8 cellular contexts compared by ENCODE assay signal in genomic region chr12:71694099-71694820, GRCh38. TPM values are rescaled to one million over a fixed set of nuclear protein-coding genes. Genes with fewer than 3 reads are reported as not detected.
DNase-seq lines count a peak whose midpoint lies in the region; ATAC-seq and TF ChIP-seq lines count a peak whose summit lies in the region.

No MANE protein-coding gene starts in this region.

- H3K4me3 ChIP-seq in RWPE2 (ENCODE audit: severe bottlenecking) (no peak overlapping the region), neuronal stem cell (ENCODE audit: low read length in 2 of 2) (no peak overlapping the region)

- H3K4me1 ChIP-seq in RWPE2 (ENCODE audit: insufficient read depth, poor library complexity, severe bottlenecking) (no peaks in the 10 kb centered on the region), neuronal stem cell (ENCODE audit: control insufficient read depth in 2 of 2, insufficient read depth in 1 of 2, low read depth in 1 of 2, low read length in 2 of 2) (peaks cover 0 to 1% of the 10 kb centered on the region in 2 donors)

- H3K4ac ChIP-seq in neuronal stem cell (ENCODE audit: low read length), result no peak overlapping the region

- no peaks in the 10 kb centered on the region for H3K79me1 ChIP-seq in neuronal stem cell (ENCODE audit: low read depth, low read length)

- H3K4me2 ChIP-seq in neuronal stem cell (ENCODE audit: insufficient read depth, low read length, poor library complexity, severe bottlenecking), result no peak overlapping the region

- H3K27ac ChIP-seq in RWPE2 (ENCODE audit: poor library complexity, severe bottlenecking) (no peak overlapping the region), neuronal stem cell (replicated peaks; ENCODE audit: low read length) (no peak overlapping the region)

- H2BK120ac ChIP-seq in neuronal stem cell (ENCODE audit: low read depth, low read length), result no peak overlapping the region

- no CpG with 5 or more reads among the region's 1 CpG for WGBS in neuronal stem cell (ENCODE audit: extremely low coverage in 2 of 2, insufficient read length in 2 of 2, insufficient replicate concordance in 1 of 2), 2 donors

- H3K27me3 ChIP-seq in RWPE2 (ENCODE audit: insufficient read depth, poor library complexity, severe bottlenecking) (no peaks in the 10 kb centered on the region), neuronal stem cell (ENCODE audit: control insufficient read depth in 3 of 3, insufficient read depth in 3 of 3, low read depth in 1 of 3, low read length in 3 of 3) (no peaks in the 10 kb centered on the region)

- H3K9me3 ChIP-seq in RWPE2 (ENCODE audit: severe bottlenecking) (no peaks in the 10 kb centered on the region), neuronal stem cell (replicated peaks in 1 of 2; ENCODE audit: control insufficient read depth in 2 of 2, insufficient read depth in 1 of 2, low read depth in 1 of 2, low read length in 2 of 2) (no peaks in the 10 kb centered on the region)

- DNase-seq in RWPE2 (ENCODE audit: low spot score), result no peak
- DNase-seq in renal cortical epithelial cell (ENCODE audit: low read depth), result peak; percentile 61
- no peak for DNase-seq in neuronal stem cell (ENCODE audit: low spot score)
- no peak for DNase-seq in middle frontal gyrus (ENCODE audit: extremely low spot score, low spot score)
- DNase-seq in AG20443 (ENCODE audit: low spot score), result no peak
- no peak for DNase-seq in NCI-H774 (lab: John Stamatoyannopoulos, UW)

- H2BK15ac ChIP-seq in neuronal stem cell (ENCODE audit: low read length), result no peak overlapping the region

- no peak overlapping the region for H3K23ac ChIP-seq in neuronal stem cell (ENCODE audit: low read depth, low read length, poor library complexity)

- no peak overlapping the region for H2AK5ac ChIP-seq in neuronal stem cell (ENCODE audit: low read depth, low read length)

- no peak for TF ChIP-seq CTCF in RWPE2 (IDR thresholded peaks at IDR 0.05; ENCODE audit: poor library complexity, severe bottlenecking)

- H3K18ac ChIP-seq in neuronal stem cell (ENCODE audit: low read length), result no peak overlapping the region

- no peak overlapping the region for H4K91ac ChIP-seq in neuronal stem cell (ENCODE audit: low read depth, low read length, poor library complexity)

- H3K14ac ChIP-seq in neuronal stem cell (ENCODE audit: low read length), result no peak overlapping the region

- H3K36me3 ChIP-seq in RWPE2 (ENCODE audit: low read depth), result peaks cover 14% of the 10 kb centered on the region; the same call in 1 of the 2 replicates
- H3K36me3 ChIP-seq in neuronal stem cell (replicated peaks in 1 of 2; ENCODE audit: control insufficient read depth in 2 of 2, insufficient read depth in 2 of 2, low read length in 2 of 2), result peaks cover 3 to 34% of the 10 kb centered on the region in 2 donors

- H4K8ac ChIP-seq in neuronal stem cell (ENCODE audit: low read depth, low read length), result no peak overlapping the region

- H2AFZ ChIP-seq in neuronal stem cell (ENCODE audit: low read length), result no peak overlapping the region

- no peak overlapping the region for H2BK5ac ChIP-seq in neuronal stem cell (ENCODE audit: low read length)

- ATAC-seq in GM19043 (IDR thresholded peaks at IDR 0.05; ENCODE audit: low read depth, unreplicated experiment) (peak; percentile 79), HG02885 (IDR thresholded peaks at IDR 0.05; ENCODE audit: poor library complexity, unreplicated experiment) (peak; percentile 84), RWPE2 (ENCODE audit: low read depth) (peak; percentile 31; the same call in 2 of the 3 replicates)

- H2BK12ac ChIP-seq in neuronal stem cell (ENCODE audit: low read length), result no peak overlapping the region

- H3K9ac ChIP-seq in neuronal stem cell (ENCODE audit: low read depth, low read length, poor library complexity), result no peak overlapping the region

RNA-seq across cellular contexts. Expression of gene TMEM19, which starts 8.4 kb away (rescaled TPM):
- 57.5 and 59.6 TPM in 2 replicates for total RNA-seq in renal cortical epithelial cell
- polyA plus RNA-seq in neuronal stem cell (2013, experiment 1 of 2), result 4.7 TPM
- polyA plus RNA-seq in neuronal stem cell (2013, experiment 2 of 2), result 4.9 TPM

RNA-seq across cellular contexts. Expression of gene THAP2, which starts 30.2 kb away (rescaled TPM):
- 1.0 and 7.1 TPM in 2 replicates for total RNA-seq in renal cortical epithelial cell
- polyA plus RNA-seq in neuronal stem cell (2013, experiment 1 of 2), result 15.2 TPM
- 15.2 TPM for polyA plus RNA-seq in neuronal stem cell (2013, experiment 2 of 2)

RNA-seq across cellular contexts. Expression of gene ZFC3H1, which starts 30.6 kb away (rescaled TPM):
- 14.6 and 52.7 TPM in 2 replicates for total RNA-seq in renal cortical epithelial cell
- polyA plus RNA-seq in neuronal stem cell (2013, experiment 1 of 2), result 27.6 TPM
- polyA plus RNA-seq in neuronal stem cell (2013, experiment 2 of 2), result 28.0 TPM

Comparison
In these comparisons a context has a peak if more than half of its experiments do, and no peak if none do; other contexts are left out.
1. ATAC-seq: peak in every context shown above with its lines; median percentile 84 in HG02885; 79 in GM19043; 31 in RWPE2.